In the genomic region with DNA sequence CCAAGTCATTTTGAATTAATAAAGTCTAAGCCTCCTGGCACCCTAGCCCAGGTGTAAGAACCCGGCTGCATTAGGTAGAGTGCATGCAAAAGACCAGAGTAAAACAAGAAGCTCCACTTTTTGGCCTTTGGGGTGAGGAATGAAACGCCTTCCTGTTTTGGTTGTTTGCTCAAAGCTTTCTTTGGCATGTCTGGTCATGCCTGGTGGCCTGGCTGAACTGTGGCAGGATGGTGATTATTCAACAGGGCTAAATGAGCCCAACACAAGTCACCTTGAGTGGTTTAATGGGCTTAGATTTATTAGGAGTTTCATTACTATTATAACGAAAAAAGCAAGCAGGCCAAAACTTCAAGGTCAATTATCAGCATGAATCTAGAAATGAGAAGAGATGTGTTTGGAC, we compare ENCODE assay signal across 1 cellular context.
A peak's percentile ranks its signal among the peaks of the same experiment; 100 is the strongest.
TF ChIP-seq lines count a peak whose summit lies in the region.

No MANE protein-coding gene starts in this region.

TF ChIP-seq in GM12878, 131 proteins besides CTCF, POLR2A, EP300 and RAD21 (continued from another document):
- TF ChIP-seq, protein P1, sequence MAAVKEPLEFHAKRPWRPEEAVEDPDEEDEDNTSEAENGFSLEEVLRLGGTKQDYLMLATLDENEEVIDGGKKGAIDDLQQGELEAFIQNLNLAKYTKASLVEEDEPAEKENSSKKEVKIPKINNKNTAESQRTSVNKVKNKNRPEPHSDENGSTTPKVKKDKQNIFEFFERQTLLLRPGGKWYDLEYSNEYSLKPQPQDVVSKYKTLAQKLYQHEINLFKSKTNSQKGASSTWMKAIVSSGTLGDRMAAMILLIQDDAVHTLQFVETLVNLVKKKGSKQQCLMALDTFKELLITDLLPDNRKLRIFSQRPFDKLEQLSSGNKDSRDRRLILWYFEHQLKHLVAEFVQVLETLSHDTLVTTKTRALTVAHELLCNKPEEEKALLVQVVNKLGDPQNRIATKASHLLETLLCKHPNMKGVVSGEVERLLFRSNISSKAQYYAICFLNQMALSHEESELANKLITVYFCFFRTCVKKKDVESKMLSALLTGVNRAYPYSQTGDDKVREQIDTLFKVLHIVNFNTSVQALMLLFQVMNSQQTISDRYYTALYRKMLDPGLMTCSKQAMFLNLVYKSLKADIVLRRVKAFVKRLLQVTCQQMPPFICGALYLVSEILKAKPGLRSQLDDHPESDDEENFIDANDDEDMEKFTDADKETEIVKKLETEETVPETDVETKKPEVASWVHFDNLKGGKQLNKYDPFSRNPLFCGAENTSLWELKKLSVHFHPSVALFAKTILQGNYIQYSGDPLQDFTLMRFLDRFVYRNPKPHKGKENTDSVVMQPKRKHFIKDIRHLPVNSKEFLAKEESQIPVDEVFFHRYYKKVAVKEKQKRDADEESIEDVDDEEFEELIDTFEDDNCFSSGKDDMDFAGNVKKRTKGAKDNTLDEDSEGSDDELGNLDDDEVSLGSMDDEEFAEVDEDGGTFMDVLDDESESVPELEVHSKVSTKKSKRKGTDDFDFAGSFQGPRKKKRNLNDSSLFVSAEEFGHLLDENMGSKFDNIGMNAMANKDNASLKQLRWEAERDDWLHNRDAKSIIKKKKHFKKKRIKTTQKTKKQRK (IDR thresholded peaks at IDR 0.05; ENCODE audit: low read depth, low read length), result no peak
- TF ChIP-seq NFXL1 (IDR thresholded peaks at IDR 0.05; ENCODE audit: borderline replicate concordance), result no peak
- TF ChIP-seq KLF5 (IDR thresholded peaks at IDR 0.05; ENCODE audit: partially characterized antibody), result no peak
- TF ChIP-seq SPI1 (IDR thresholded peaks at IDR 0.05; ENCODE audit: borderline replicate concordance, insufficient read depth, low read depth, low read length), result peak; percentile 30; the same call in 1 of the 2 replicates
